In the genomic region with DNA sequence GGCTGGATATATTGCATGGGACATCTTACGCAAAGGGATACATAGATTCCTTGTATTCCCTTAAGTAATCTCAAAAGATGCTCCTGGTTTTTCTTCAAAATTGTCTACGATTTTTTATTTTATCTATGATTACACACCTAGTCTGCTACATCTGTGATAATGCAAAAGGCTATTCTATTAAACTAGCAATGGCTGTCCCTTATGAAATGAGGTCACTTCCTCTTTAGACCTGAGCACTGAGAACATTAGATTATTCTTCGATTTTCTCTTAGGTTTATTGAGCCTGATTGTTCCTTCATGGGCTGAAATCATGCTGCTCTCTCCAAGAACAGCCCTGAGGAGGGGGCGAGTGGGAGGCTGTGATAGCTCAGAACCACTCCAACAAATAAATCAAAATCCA, we compare ENCODE assay signal across 10 cellular contexts.
DNase-seq lines count a peak whose midpoint lies in the region; ATAC-seq and TF ChIP-seq lines count a peak whose summit lies in the region.
"Had no signal": no experiment of that assay in that cellular context is flagged by ENCODE, and none has a peak within 500 bp of the region (broad histone marks: within the 10 kb centered on the region; RNA-seq: fewer than 3 reads in every experiment).

No MANE protein-coding gene starts in this region.

- H3K36me3 Mint-ChIP-seq in T-cell, result no peaks in the 10 kb centered on the region

- CTCF ChIA-PET in T-cell (lab: Charles Lee), result interaction anchor here in 1 of 2 donors (0.6 kb wide), 1 partner anchor 11 kb away, joined by 3 read pairs; no protein-coding TSS in a partner anchor

- POLR2A ChIA-PET in T-cell (lab: Charles Lee), result no interaction called here

- 75 to 79% methylated on average over 4 of the region's 4 CpGs for WGBS in heart right ventricle, 2 donors
- 78% methylated on average over 4 of the region's 4 CpGs for WGBS in right lobe of liver (ENCODE audit: insufficient coverage, low coverage, low lambda C conversion rate, missing lambda C conversion rate)

- peaks cover 15 to 27% (median 20%) of the 10 kb centered on the region in 3 donors for H3K4me1 Mint-ChIP-seq in T-cell

- ATAC-seq in heart right ventricle (no peak), T-cell (replicated peaks in 1 of 4) (no peak), right lobe of liver (no peak), GM18511 (IDR thresholded peaks at IDR 0.05; ENCODE audit: unreplicated experiment) (no peak)

- no peak overlapping the region for H3K4me3 ChIP-seq in heart right ventricle
- H3K4me3 ChIP-seq in right lobe of liver, result no peak overlapping the region
- H3K4me3 ChIP-seq in vagina, result no peak overlapping the region
- H3K4me3 ChIP-seq in dorsolateral prefrontal cortex, result peak overlapping the region in 15 of 59 donors; percentile 59 to 86 (median 72)

- H3K36me3 ChIP-seq in heart right ventricle (no peaks in the 10 kb centered on the region), right lobe of liver (no peaks in the 10 kb centered on the region), vagina (no peaks in the 10 kb centered on the region)
- H3K36me3 ChIP-seq: brain microvascular endothelial cell, MG63 had no signal

- H3K27ac Mint-ChIP-seq in T-cell, result no peak overlapping the region

- intact Hi-C loops in heart right ventricle (cut with DNase I), result loop anchor here in 7 of 10 donors (2.0 to 10.0 kb wide), 6 partner anchors 42 to 193 kb away; a partner anchor contains a TSS
- intact Hi-C loops in cardiac septum (cut with DNase I), result loop anchor here (2.0 to 5.0 kb wide), 4 partner anchors 40 to 193 kb away; a partner anchor contains a TSS
- intact Hi-C loops in right lobe of liver (cut with DNase I), result no loop called here
- intact Hi-C loops in vagina (cut with DNase I), result loop anchor here (5.0 kb wide), 1 partner anchor 38 kb away; no protein-coding TSS in a partner anchor
- intact Hi-C loops in dorsolateral prefrontal cortex (cut with DNase I), result loop anchor here in 1 of 2 donors (5.0 kb wide), 2 partner anchors 128 to 193 kb away; a partner anchor contains a TSS

- H3K27ac ChIP-seq in heart right ventricle, result peak overlapping the region in 9 of 10 donors; percentile 74 to 95 (median 85)
- H3K27ac ChIP-seq in right lobe of liver, result peak overlapping the region; percentile 68 to 95 (median 86)
- peak overlapping the region; percentile 60 for H3K27ac ChIP-seq in vagina
- peak overlapping the region in 29 of 59 donors; percentile 5 to 89 (median 75) for H3K27ac ChIP-seq in dorsolateral prefrontal cortex
- H3K27ac ChIP-seq: brain microvascular endothelial cell had no signal

- peak overlapping the region; percentile 78 to 80 (median 79) for H3K4me3 Mint-ChIP-seq in T-cell

- H3K9me3 ChIP-seq in heart right ventricle (no peaks in the 10 kb centered on the region), right lobe of liver (no peaks in the 10 kb centered on the region), vagina (no peaks in the 10 kb centered on the region)
- H3K9me3 ChIP-seq: MG63 had no signal

- TF ChIP-seq POLR2A in right lobe of liver (IDR thresholded peaks at IDR 0.05), result no peak
- TF ChIP-seq POLR2A in vagina (IDR thresholded peaks at IDR 0.05), result no peak

- H3K27me3 ChIP-seq in heart right ventricle (no peaks in the 10 kb centered on the region), right lobe of liver (no peaks in the 10 kb centered on the region), vagina (no peaks in the 10 kb centered on the region), dorsolateral prefrontal cortex (no peaks in the 10 kb centered on the region)
- H3K27me3 ChIP-seq: brain microvascular endothelial cell, MG63 had no signal

- no peak for DNase-seq in heart right ventricle
- no peak for DNase-seq in cardiac septum (ENCODE audit: low spot score)
- no peak for DNase-seq in T-cell
- no peak for DNase-seq in right lobe of liver
- DNase-seq in vagina (ENCODE audit: extremely low spot score in 2 of 2), result no peak
- no peak for DNase-seq in dorsolateral prefrontal cortex
- no peak for DNase-seq in ureter (ENCODE audit: low spot score)

- no peaks in the 10 kb centered on the region for H3K9me3 Mint-ChIP-seq in T-cell

- TF ChIP-seq CTCF in heart right ventricle (IDR thresholded peaks at IDR 0.05) (no peak), right lobe of liver (IDR thresholded peaks at IDR 0.05) (no peak), vagina (IDR thresholded peaks at IDR 0.05) (no peak), dorsolateral prefrontal cortex (IDR thresholded peaks at IDR 0.05 in 54 of 56, conservative IDR thresholded peaks at IDR 0.05 in 2 of 56; ENCODE audit: low read depth in 1 of 56, partially characterized antibody in 56 of 56) (no peak)

- H3K27me3 Mint-ChIP-seq in T-cell, result peaks cover under 1 to 2% of the 10 kb centered on the region in 2 donors

- H3K4me1 ChIP-seq in heart right ventricle (peaks cover 10 to 79% (median 54%) of the 10 kb centered on the region in 9 donors), right lobe of liver (peaks cover 0 to 68% (median 29%) of the 10 kb centered on the region in 4 donors), vagina (peaks cover 35% of the 10 kb centered on the region)

Comparison
In these comparisons a context has a peak if more than half of its experiments do, and no peak if none do; other contexts are left out.
1. intact Hi-C loops: an anchor here in heart right ventricle (2.0 to 10.0 kb wide), cardiac septum (2.0 to 5.0 kb wide) and vagina (5.0 kb wide); none called in right lobe of liver.